Comparison of ENCODE assay signal across 18 cellular contexts in the genomic region with DNA sequence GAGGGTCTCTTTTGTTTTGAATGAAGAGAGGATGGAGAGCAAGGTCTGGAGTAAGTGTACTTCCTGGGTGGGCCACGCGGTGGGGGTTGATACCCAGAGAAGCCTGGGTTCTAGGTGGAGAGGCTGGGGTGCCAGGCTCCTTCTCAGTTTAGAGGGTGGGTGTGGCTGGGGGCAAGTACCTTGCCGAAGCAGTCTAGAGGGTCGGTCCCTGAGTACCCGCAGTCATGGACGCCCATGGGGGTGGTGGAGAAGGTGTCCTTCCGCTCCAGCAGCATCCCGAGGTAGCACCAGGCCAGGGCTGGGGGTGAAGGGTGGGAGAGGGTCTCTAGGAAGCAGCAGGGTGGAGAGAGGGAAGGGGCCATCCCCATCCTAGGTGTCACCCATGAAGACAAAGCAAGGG. TPM values are rescaled to one million over a fixed set of nuclear protein-coding genes. Genes with fewer than 3 reads are reported as not detected.
A peak's percentile ranks its signal among the peaks of the same experiment; 100 is the strongest.
DNase-seq lines count a peak whose midpoint lies in the region; ATAC-seq, FAIRE-seq and TF ChIP-seq lines count a peak whose summit lies in the region.
"Had no signal": no experiment of that assay in that cellular context is flagged by ENCODE, and none has a peak within 500 bp of the region (broad histone marks: within the 10 kb centered on the region; RNA-seq: fewer than 3 reads in every experiment).

No MANE protein-coding gene starts in this region.

- H3K27me3 ChIP-seq in H1 (replicated peaks in 1 of 4; ENCODE audit: control insufficient read depth in 3 of 4, extremely low read depth in 1 of 4, insufficient read depth in 3 of 4, low read length in 3 of 4): peaks cover 7 to 11% (median 8%) of the 10 kb centered on the region in 4 experiments; a peak in 6 of 7 replicates
- H3K27me3 ChIP-seq in spleen (replicated peaks in 1 of 7): peaks cover 0 to 17% (median 0%) of the 10 kb centered on the region in 7 donors
- H3K27me3 ChIP-seq in gastrocnemius medialis: peaks cover 0 to 6% (median 0%) of the 10 kb centered on the region in 3 donors
- H3K27me3 ChIP-seq: BE2C had no signal

- H3K79me2 ChIP-seq in H1 (ENCODE audit: control insufficient read depth in 1 of 2, insufficient read depth in 2 of 2, low read length in 2 of 2): no peaks in the 10 kb centered on the region

- peaks cover 0 to under 1% of the 10 kb centered on the region in 2 donors for H3K36me3 Mint-ChIP-seq in activated naive CD4-positive, alpha-beta T cell treated with anti-CD3 and anti-CD28 coated beads, Interleukin-2, amount 50 U/mL, for 72 hours

- no peaks in the 10 kb centered on the region for H3K79me1 ChIP-seq in H1 (ENCODE audit: low read depth, low read length)

- H3K4me3 ChIP-seq in H1 (ENCODE audit: extremely low read depth in 1 of 4, insufficient read depth in 2 of 4, low read depth in 3 of 4, low read length in 4 of 4) (no peak overlapping the region), spleen (no peak overlapping the region), gastrocnemius medialis (no peak overlapping the region)
- H3K4me3 ChIP-seq: GM23248 had no signal

- POLR2A ChIA-PET in H1 (lab: Charles Lee; ENCODE audit: partially characterized antibody): no interaction called here

- no peaks in the 10 kb centered on the region for H3K9me3 Mint-ChIP-seq in activated naive CD4-positive, alpha-beta T cell treated with anti-CD3 and anti-CD28 coated beads, Interleukin-2, amount 50 U/mL, for 72 hours
- H3K9me3 Mint-ChIP-seq: CD4-positive, alpha-beta T cell had no signal

- no peak overlapping the region for H2AFZ ChIP-seq in H1 (ENCODE audit: low read length)
- H2AFZ ChIP-seq: GM23248 had no signal

- H3K56ac ChIP-seq in H1 (replicated peaks; ENCODE audit: insufficient read length, low read depth, low read length): no peak overlapping the region

- TF ChIP-seq EP300 in H1 (IDR thresholded peaks at IDR 0.05; ENCODE audit: borderline replicate concordance in 1 of 2, low read depth in 2 of 2, low read length in 2 of 2): no peak

- FAIRE-seq in H1 (lab: Jason Lieb, UNC): no peak
- FAIRE-seq: D721Med, G401.6, GM12891, GM19239, H54 had no signal

- H3K9ac ChIP-seq in H1 (replicated peaks in 1 of 4; ENCODE audit: extremely low read depth in 1 of 4, low read depth in 3 of 4, low read length in 3 of 4): no peak overlapping the region
- H3K9ac ChIP-seq: GM23248 had no signal

- H3K27ac ChIP-seq in H1 (ENCODE audit: low read depth, low read length) (no peak overlapping the region), spleen (no peak overlapping the region), gastrocnemius medialis (no peak overlapping the region)
- H3K27ac ChIP-seq: GM23248 had no signal

- H3K36me3 ChIP-seq in H1 (ENCODE audit: control insufficient read depth in 2 of 4, insufficient read depth in 4 of 4, low read length in 3 of 4) (no peaks in the 10 kb centered on the region), spleen (peaks cover 0 to 48% (median 7%) of the 10 kb centered on the region in 6 donors), gastrocnemius medialis (no peaks in the 10 kb centered on the region)
- H3K36me3 ChIP-seq: BE2C had no signal

- H3K23ac ChIP-seq in H1 (ENCODE audit: insufficient read length): no peak overlapping the region

- no peak overlapping the region for H3K14ac ChIP-seq in H1 (ENCODE audit: insufficient read length)

- in situ Hi-C loops in gastrocnemius medialis (cut with MboI; ENCODE audit: low sequenced_read_pairs in 4 of 4): no loop called here

- no peak for DNase-seq in activated naive CD4-positive, alpha-beta T cell treated with anti-CD3 and anti-CD28 coated beads, Interleukin-2, amount 50 U/mL, for 72 hours (ENCODE audit: low spot score in 2 of 2)
- no peak for DNase-seq in activated naive CD4-positive, alpha-beta T cell (lab: John Stamatoyannopoulos, UW)
- DNase-seq in H1 (ENCODE audit: low read depth in 1 of 2, low spot score in 2 of 2) (no peak), spleen (peak; percentile 39), NCI-H82 treated with DMSO at 0.1 percent for 48 hours (lab: John Stamatoyannopoulos, UW; ENCODE audit: unreplicated experiment) (no peak), gastrocnemius medialis (no peak)
- DNase-seq: BE2C; C1 segment of cervical spinal cord; Caco-2; CD4-positive, alpha-beta T cell; GM23248; HCEC 1CT had no signal

- TF ChIP-seq POLR2A in H1 (IDR thresholded peaks at IDR 0.05; ENCODE audit: control extremely low read depth in 1 of 2, low read depth in 2 of 2, low read length in 2 of 2): no peak
- no peak for TF ChIP-seq POLR2A in spleen (IDR thresholded peaks at IDR 0.05)
- no peak for TF ChIP-seq POLR2A in gastrocnemius medialis (IDR thresholded peaks at IDR 0.05)

- H4K8ac ChIP-seq in H1 (ENCODE audit: extremely low read depth, insufficient read depth, low read length): no peak overlapping the region

- H3K27ac Mint-ChIP-seq in activated naive CD4-positive, alpha-beta T cell treated with anti-CD3 and anti-CD28 coated beads, Interleukin-2, amount 50 U/mL, for 72 hours: peak overlapping the region; percentile 20 to 89
- H3K27ac Mint-ChIP-seq: CD4-positive, alpha-beta T cell had no signal

- WGBS in H1 (ENCODE audit: extremely low coverage in 1 of 2, insufficient coverage in 1 of 2, insufficient read length in 1 of 2, insufficient replicate concordance in 2 of 2, low coverage in 1 of 2, low lambda C conversion rate in 2 of 2, missing lambda C conversion rate in 1 of 2), 2 experiments: 91% methylated on average over 8 of the region's 8 CpGs; no CpG with 5 or more reads in 1 of the 2 experiments
- 86 to 96% (median 91%) methylated on average over 8 of the region's 8 CpGs for WGBS in spleen, 5 donors

- no peak overlapping the region for H2BK120ac ChIP-seq in H1 (replicated peaks; ENCODE audit: low read depth, low read length)

- TF ChIP-seq CTCF in H1 (IDR thresholded peaks at IDR 0.05; ENCODE audit: control extremely low read depth in 1 of 3, insufficient read depth in 1 of 3, low read depth in 1 of 3, low read length in 3 of 3): no peak
- no peak for TF ChIP-seq CTCF in spleen (IDR thresholded peaks at IDR 0.05 in 8 of 11, conservative IDR thresholded peaks at IDR 0.05 in 3 of 11)
- TF ChIP-seq CTCF in gastrocnemius medialis (IDR thresholded peaks at IDR 0.05 in 4 of 5, conservative IDR thresholded peaks at IDR 0.05 in 1 of 5): no peak

- H4K91ac ChIP-seq in H1 (replicated peaks; ENCODE audit: insufficient read length, low read length): no peak overlapping the region

- H3K4me2 ChIP-seq in H1 (ENCODE audit: insufficient read depth in 1 of 2, low read depth in 2 of 2, low read length in 2 of 2): no peak overlapping the region

- intact Hi-C loops in spleen (cut with DNase I; ENCODE audit: low total_unique reads) (no loop called here), gastrocnemius medialis (cut with DNase I; ENCODE audit: low total_unique reads) (no loop called here)

- CTCF ChIA-PET in H1 (lab: Charles Lee; ENCODE audit: partially characterized antibody): interaction anchor here (1.0 to 2.3 kb wide), 2 partner anchors 9 to 21 kb away, joined by 3 to 10 read pairs; no protein-coding TSS in a partner anchor

- 0 out of 2 replicates have a peak overlapping the region, but pooled peaks have one; percentile 75 for H2BK12ac ChIP-seq in H1 (ENCODE audit: low read depth, low read length)

- H3K18ac ChIP-seq in H1 (ENCODE audit: extremely low read depth, low read length): no peak overlapping the region

- no peak for TF ChIP-seq RAD21 in H1 (IDR thresholded peaks at IDR 0.05 in 1 of 2, conservative IDR thresholded peaks at IDR 0.05 in 1 of 2; ENCODE audit: low read depth in 2 of 2, low read length in 2 of 2)

- H2BK5ac ChIP-seq in H1 (ENCODE audit: low read depth, low read length): no peak overlapping the region

- no peak overlapping the region for H2AK5ac ChIP-seq in H1 (ENCODE audit: low read depth, low read length)

- no peaks in the 10 kb centered on the region for H3K9me3 ChIP-seq in H1 (ENCODE audit: insufficient read depth in 2 of 2, low read depth in 1 of 2, low read length in 1 of 2)
- peaks cover 0 to 2% (median under 1%) of the 10 kb centered on the region in 8 donors for H3K9me3 ChIP-seq in spleen
- no peaks in the 10 kb centered on the region for H3K9me3 ChIP-seq in gastrocnemius medialis
- H3K9me3 ChIP-seq: BE2C, Caco-2 had no signal

- H3K4me1 ChIP-seq in H1 (replicated peaks in 1 of 4; ENCODE audit: control insufficient read depth in 3 of 4, insufficient read depth in 4 of 4, low read length in 3 of 4) (peaks cover 2 to 11% (median 9%) of the 10 kb centered on the region in 4 experiments), spleen (no peaks in the 10 kb centered on the region), gastrocnemius medialis (no peaks in the 10 kb centered on the region)
- H3K4me1 ChIP-seq: BE2C, Caco-2 had no signal

- H2BK20ac ChIP-seq in H1 (ENCODE audit: low read length): no peak overlapping the region

- H4K20me1 ChIP-seq in H1 (replicated peaks in 1 of 2; ENCODE audit: control insufficient read depth in 1 of 2, insufficient read depth in 2 of 2, low read length in 2 of 2): no peaks in the 10 kb centered on the region

- no peak overlapping the region for H4K5ac ChIP-seq in H1 (ENCODE audit: insufficient read length, low read depth, low read length)

- no peak overlapping the region for H2BK15ac ChIP-seq in H1 (ENCODE audit: low read length)

- no peaks in the 10 kb centered on the region for H3K23me2 ChIP-seq in H1 (ENCODE audit: low read depth, low read length)

- H3K4ac ChIP-seq in H1 (replicated peaks; ENCODE audit: insufficient read length, low read depth, low read length): no peak overlapping the region

- ATAC-seq in activated naive CD4-positive, alpha-beta T cell treated with anti-CD3 and anti-CD28 coated beads, Interleukin-2, amount 50 U/mL, for 72 hours: no peak
- ATAC-seq in gastrocnemius medialis: no peak

RNA-seq across cellular contexts. Expression of a gene that starts 14.3 kb away (rescaled TPM):
- 1 to 10 TPM; 1.4 to 9.6 TPM for total RNA-seq in activated naive CD4-positive, alpha-beta T cell treated with anti-CD3 and anti-CD28 coated beads, Interleukin-2, amount 50 U/mL, for 72 hours
- total RNA-seq in H1 (2021; fragmentation: NEBNext Ultra II Directional; extraction: Animal tissue kit (Norgen Biotek cat#: 25700)): 1.1 and 1.6 TPM in 2 replicates
- polyA plus RNA-seq in H1 (2011; rRNA removed) (1.00 and 1.7 TPM in 2 replicates), spleen (1 to 10 TPM in 2 of 3 donors, under 1 TPM in 1; 0.73 to 1.9 (median 1.1) TPM)
- polyA plus RNA-seq in H1 (2011; cell fraction: cytosol; rRNA removed): 1.4 TPM
- polyA plus RNA-seq in H1 (2011; cell fraction: nucleus; rRNA removed): 2.3 TPM
- 0.83 to 0.94 TPM (median 0.94 TPM) in 4 replicates for polyA plus RNA-seq in H1 (2012, experiment 1 of 2)
- polyA plus RNA-seq in H1 (2012, experiment 2 of 2): 0.43 TPM
- 0.83 TPM for polyA plus RNA-seq in H1 (2013, experiment 1 of 2)
- 0.70 TPM for polyA plus RNA-seq in H1 (2013, experiment 2 of 2)
- 0.49 and 0.79 TPM in 2 replicates for polyA minus RNA-seq in H1 (2011; rRNA and poly(A)+ RNA removed)
- 0.66 TPM for polyA minus RNA-seq in H1 (2011; cell fraction: cytosol; rRNA and poly(A)+ RNA removed)
- polyA minus RNA-seq in H1 (2011; cell fraction: nucleus; rRNA and poly(A)+ RNA removed): 0.80 TPM
- total RNA-seq in spleen (1 to 10 TPM; 2.7 to 6.4 (median 3.7) TPM), gastrocnemius medialis (under 1 TPM in 3 of 4 donors, not detected in 1; 0.10 to 0.24 (median 0.13) TPM)
- total RNA-seq: A172, GM23248 had no signal
- polyA plus RNA-seq: GM23248 had no signal

RNA-seq across cellular contexts. Expression of a gene that starts 22.5 kb away (rescaled TPM):
- 1 to 10 TPM; 5.1 to 6.7 TPM for total RNA-seq in activated naive CD4-positive, alpha-beta T cell treated with anti-CD3 and anti-CD28 coated beads, Interleukin-2, amount 50 U/mL, for 72 hours
- total RNA-seq in H1 (2021; fragmentation: NEBNext Ultra II Directional; extraction: Animal tissue kit (Norgen Biotek cat#: 25700)): 10.0 and 10.4 TPM in 2 replicates
- polyA plus RNA-seq in H1 (2011; rRNA removed) (8.9 and 11.8 TPM in 2 replicates), spleen (1 to 10 TPM in 2 of 3 donors, under 1 TPM in 1; 0.96 to 2.1 (median 1.9) TPM)
- 8.8 TPM for polyA plus RNA-seq in H1 (2011; cell fraction: cytosol; rRNA removed)
- 7.3 TPM for polyA plus RNA-seq in H1 (2011; cell fraction: nucleus; rRNA removed)
- polyA plus RNA-seq in H1 (2012, experiment 1 of 2): 9.4 to 12.3 TPM (median 11.0 TPM) in 4 replicates
- polyA plus RNA-seq in H1 (2012, experiment 2 of 2): 14.0 TPM
- 6.6 TPM for polyA plus RNA-seq in H1 (2013, experiment 1 of 2)
- 6.2 TPM for polyA plus RNA-seq in H1 (2013, experiment 2 of 2)
- polyA minus RNA-seq in H1 (2011; rRNA and poly(A)+ RNA removed): 13.0 and 15.7 TPM in 2 replicates
- 7.8 TPM for polyA minus RNA-seq in H1 (2011; cell fraction: cytosol; rRNA and poly(A)+ RNA removed)
- 7.3 TPM for polyA minus RNA-seq in H1 (2011; cell fraction: nucleus; rRNA and poly(A)+ RNA removed)
- total RNA-seq in spleen (1 to 10 TPM; 2.7 to 3.8 (median 3.4) TPM), gastrocnemius medialis (1 to 10 TPM; 4.7 to 8.4 (median 4.9) TPM)
- total RNA-seq: CD4-positive, alpha-beta T cell had no signal
